In the genomic region with DNA sequence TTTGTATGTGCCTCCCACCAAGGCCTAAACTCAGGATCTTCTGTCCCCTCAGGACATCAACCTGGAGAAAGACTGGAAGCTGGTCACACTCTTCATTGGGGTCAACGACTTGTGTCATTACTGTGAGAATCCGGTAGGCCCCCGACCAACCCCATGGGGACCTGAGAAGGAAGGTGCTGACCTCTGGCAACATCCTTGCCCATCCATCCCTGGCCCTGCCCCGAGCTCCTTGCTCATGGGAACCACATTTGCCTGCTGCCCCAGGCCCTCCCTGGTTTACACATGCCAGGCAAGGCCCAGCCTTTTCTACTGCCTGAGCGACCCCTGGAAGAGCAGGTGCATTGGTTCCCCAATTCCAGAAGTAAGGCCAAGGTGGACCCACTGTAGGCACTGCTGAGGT, we compare ENCODE assay signal across 16 cellular contexts.
A peak's percentile ranks its signal among the peaks of the same experiment; 100 is the strongest.
DNase-seq lines count a peak whose midpoint lies in the region; ATAC-seq and TF ChIP-seq lines count a peak whose summit lies in the region.
"Had no signal": no experiment of that assay in that cellular context is flagged by ENCODE, and none has a peak within 500 bp of the region (broad histone marks: within the 10 kb centered on the region; RNA-seq: fewer than 3 reads in every experiment).

No MANE protein-coding gene starts in this region.

- H3K36me3 ChIP-seq in neuronal stem cell (replicated peaks in 1 of 2; ENCODE audit: control insufficient read depth in 2 of 2, insufficient read depth in 2 of 2, low read length in 2 of 2) (no peaks in the 10 kb centered on the region), tibial nerve (no peaks in the 10 kb centered on the region)
- H3K36me3 ChIP-seq: cardiac muscle cell, SJSA1 had no signal

- peaks cover 5% of the 10 kb centered on the region for H3K9me3 Mint-ChIP-seq in activated naive CD4-positive, alpha-beta T cell treated with anti-CD3 and anti-CD28 coated beads, Interleukin-2, amount 50 U/mL, for 24 hours
- no peaks in the 10 kb centered on the region for H3K9me3 Mint-ChIP-seq in activated naive CD4-positive, alpha-beta T cell treated with anti-CD3 and anti-CD28 coated beads, Interleukin-2, amount 50 U/mL, for 72 hours
- H3K9me3 Mint-ChIP-seq in dendritic cell treated with granulocyte-macrophage colony-stimulating factor and Interleukin-4, amounts not matched to agents 40 ng/mL and 50 ng/mL, for 4 days = no peaks in the 10 kb centered on the region

- H3K36me3 Mint-ChIP-seq in activated naive CD4-positive, alpha-beta T cell treated with anti-CD3 and anti-CD28 coated beads, Interleukin-2, amount 50 U/mL, for 24 hours = peaks cover 2% of the 10 kb centered on the region
- peaks cover 0 to 7% of the 10 kb centered on the region in 2 donors for H3K36me3 Mint-ChIP-seq in activated naive CD4-positive, alpha-beta T cell treated with anti-CD3 and anti-CD28 coated beads, Interleukin-2, amount 50 U/mL, for 72 hours
- peaks cover 14% of the 10 kb centered on the region for H3K36me3 Mint-ChIP-seq in dendritic cell treated with granulocyte-macrophage colony-stimulating factor and Interleukin-4, amounts not matched to agents 40 ng/mL and 50 ng/mL, for 4 days (ENCODE audit: low read depth)

- TF ChIP-seq POLR2A in tibial nerve (IDR thresholded peaks at IDR 0.05) = no peak

- H3K79me1 ChIP-seq in neuronal stem cell (ENCODE audit: low read depth, low read length) = no peaks in the 10 kb centered on the region

- H3K4me3 Mint-ChIP-seq in activated naive CD4-positive, alpha-beta T cell treated with anti-CD3 and anti-CD28 coated beads, Interleukin-2, amount 50 U/mL, for 24 hours = peak overlapping the region; percentile 19
- no peak overlapping the region for H3K4me3 Mint-ChIP-seq in dendritic cell treated with granulocyte-macrophage colony-stimulating factor and Interleukin-4, amounts not matched to agents 40 ng/mL and 50 ng/mL, for 4 days

- TF ChIP-seq CTCF in tibial nerve (IDR thresholded peaks at IDR 0.05) = no peak
- TF ChIP-seq CTCF in GM20000 (IDR thresholded peaks at IDR 0.05; ENCODE audit: extremely low read depth, missing control alignments) = no peak
- no peak for TF ChIP-seq CTCF in omental fat pad (IDR thresholded peaks at IDR 0.05)

- no peak overlapping the region for H3K9ac ChIP-seq in neuronal stem cell (ENCODE audit: low read depth, low read length, poor library complexity)

- peaks cover 72% of the 10 kb centered on the region for H3K4me1 Mint-ChIP-seq in activated naive CD4-positive, alpha-beta T cell treated with anti-CD3 and anti-CD28 coated beads, Interleukin-2, amount 50 U/mL, for 24 hours
- peaks cover 62% of the 10 kb centered on the region for H3K4me1 Mint-ChIP-seq in dendritic cell treated with granulocyte-macrophage colony-stimulating factor and Interleukin-4, amounts not matched to agents 40 ng/mL and 50 ng/mL, for 4 days (ENCODE audit: low read depth)

- H3K4ac ChIP-seq in neuronal stem cell (ENCODE audit: low read length) = no peak overlapping the region

- H3K27me3 ChIP-seq in neuronal stem cell (ENCODE audit: control insufficient read depth in 3 of 3, insufficient read depth in 3 of 3, low read depth in 1 of 3, low read length in 3 of 3) = no peaks in the 10 kb centered on the region
- no peaks in the 10 kb centered on the region for H3K27me3 ChIP-seq in tibial nerve
- H3K27me3 ChIP-seq: cardiac muscle cell, SJSA1 had no signal

- no peak for TF ChIP-seq EP300 in tibial nerve (IDR thresholded peaks at IDR 0.05)

- no peak overlapping the region for H2BK12ac ChIP-seq in neuronal stem cell (ENCODE audit: low read length)

- no peak overlapping the region for H3K27ac ChIP-seq in neuronal stem cell (replicated peaks; ENCODE audit: low read length)
- H3K27ac ChIP-seq in tibial nerve = peak overlapping the region; percentile 22 to 92 (median 84)
- H3K27ac ChIP-seq: SJSA1 had no signal

- no peak overlapping the region for H3K18ac ChIP-seq in neuronal stem cell (ENCODE audit: low read length)

- ATAC-seq in activated naive CD4-positive, alpha-beta T cell treated with anti-CD3 and anti-CD28 coated beads, Interleukin-2, amount 50 U/mL, for 72 hours = no peak
- no peak for ATAC-seq in omental fat pad (ENCODE audit: low FRiP score)

- no peak overlapping the region for H4K8ac ChIP-seq in neuronal stem cell (ENCODE audit: low read depth, low read length)

- intact Hi-C loops in dendritic cell treated with granulocyte-macrophage colony-stimulating factor and Interleukin-4, amounts not matched to agents 40 ng/mL and 50 ng/mL, for 4 days (cut with micrococcal nuclease) = no loop called here

- no peak overlapping the region for H2BK15ac ChIP-seq in neuronal stem cell (ENCODE audit: low read length)

- H3K4me3 ChIP-seq in neuronal stem cell (ENCODE audit: low read length in 2 of 2) = no peak overlapping the region
- no peak overlapping the region for H3K4me3 ChIP-seq in tibial nerve
- H3K4me3 ChIP-seq: cardiac muscle cell, SJSA1 had no signal

- H2AFZ ChIP-seq in neuronal stem cell (ENCODE audit: low read length) = no peak overlapping the region

- H4K91ac ChIP-seq in neuronal stem cell (ENCODE audit: low read depth, low read length, poor library complexity) = no peak overlapping the region

- WGBS in neuronal stem cell (ENCODE audit: extremely low coverage in 2 of 2, insufficient read length in 2 of 2, insufficient replicate concordance in 1 of 2), 2 donors = no CpG with 5 or more reads among the region's 5 CpGs
- 86 to 92% methylated on average over 4 to 5 of the region's 5 CpGs for WGBS in tibial nerve, 2 donors

- H3K4me2 ChIP-seq in neuronal stem cell (ENCODE audit: insufficient read depth, low read length, poor library complexity, severe bottlenecking) = no peak overlapping the region

- H3K4me1 ChIP-seq in neuronal stem cell (ENCODE audit: control insufficient read depth in 2 of 2, insufficient read depth in 1 of 2, low read depth in 1 of 2, low read length in 2 of 2) = peaks cover 12 to 19% of the 10 kb centered on the region in 2 donors
- H3K4me1 ChIP-seq in tibial nerve = peaks cover 0 to 49% (median 29%) of the 10 kb centered on the region in 4 donors

- no peaks in the 10 kb centered on the region for H3K27me3 Mint-ChIP-seq in activated naive CD4-positive, alpha-beta T cell treated with anti-CD3 and anti-CD28 coated beads, Interleukin-2, amount 50 U/mL, for 24 hours
- H3K27me3 Mint-ChIP-seq in dendritic cell treated with granulocyte-macrophage colony-stimulating factor and Interleukin-4, amounts not matched to agents 40 ng/mL and 50 ng/mL, for 4 days = no peaks in the 10 kb centered on the region

- peak overlapping the region; percentile 4 for H2BK5ac ChIP-seq in neuronal stem cell (ENCODE audit: low read length)

- H3K9me3 ChIP-seq in neuronal stem cell (replicated peaks in 1 of 2; ENCODE audit: control insufficient read depth in 2 of 2, insufficient read depth in 1 of 2, low read depth in 1 of 2, low read length in 2 of 2) = peaks cover 0 to 5% of the 10 kb centered on the region in 2 donors
- no peaks in the 10 kb centered on the region for H3K9me3 ChIP-seq in tibial nerve
- H3K9me3 ChIP-seq: SJSA1 had no signal

- no peak overlapping the region for H3K14ac ChIP-seq in neuronal stem cell (ENCODE audit: low read length)

- peak overlapping the region; percentile 59 for H3K27ac Mint-ChIP-seq in activated naive CD4-positive, alpha-beta T cell treated with anti-CD3 and anti-CD28 coated beads, Interleukin-2, amount 50 U/mL, for 24 hours
- H3K27ac Mint-ChIP-seq in activated naive CD4-positive, alpha-beta T cell treated with anti-CD3 and anti-CD28 coated beads, Interleukin-2, amount 50 U/mL, for 72 hours = peak overlapping the region in 1 of 2 donors; percentile 14
- peak overlapping the region; percentile 40 for H3K27ac Mint-ChIP-seq in dendritic cell treated with granulocyte-macrophage colony-stimulating factor and Interleukin-4, amounts not matched to agents 40 ng/mL and 50 ng/mL, for 4 days

- no peak overlapping the region for H2BK120ac ChIP-seq in neuronal stem cell (ENCODE audit: low read depth, low read length)

- DNase-seq in activated naive CD4-positive, alpha-beta T cell treated with anti-CD3 and anti-CD28 coated beads, Interleukin-2, amount 50 U/mL, for 72 hours (ENCODE audit: low spot score in 2 of 2) = no peak
- DNase-seq in neuronal stem cell (ENCODE audit: low spot score) (no peak), tibial nerve (ENCODE audit: low spot score in 2 of 2) (no peak), kidney tubule cell (ENCODE audit: low spot score) (no peak), GM20000 (ENCODE audit: low spot score) (no peak), omental fat pad (ENCODE audit: low spot score) (no peak)
- DNase-seq: activated T-cell treated with anti-CD3 and anti-CD28 coated beads, Interleukin-2, amount 50 U/mL, for 1 hour; DMS53; erythroblast; NCI-H2081 treated with DMSO at 0.1 percent for 48 hours; NCI-H82; stimulated activated CD4-positive, alpha-beta T cell treated with anti-CD3 and anti-CD28 coated beads, Interleukin-12 subunit alpha, Interleukin-12 subunit beta, amount 100 ng/mL, for 4 hours had no signal

- no peak overlapping the region for H3K23ac ChIP-seq in neuronal stem cell (ENCODE audit: low read depth, low read length, poor library complexity)

- H2AK5ac ChIP-seq in neuronal stem cell (ENCODE audit: low read depth, low read length) = peak overlapping the region; percentile 2
